ENCODE assay signal across 14 cellular contexts in genomic region chr11:7638710-7639642, GRCh38. TPM values are rescaled to one million over a fixed set of nuclear protein-coding genes. Genes with fewer than 3 reads are reported as not detected.
DNase-seq lines count a peak whose midpoint lies in the region; ATAC-seq and TF ChIP-seq lines count a peak whose summit lies in the region.
"Had no signal": no experiment of that assay in that cellular context is flagged by ENCODE, and none has a peak within 500 bp of the region (broad histone marks: within the 10 kb centered on the region; RNA-seq: fewer than 3 reads in every experiment).

No MANE protein-coding gene starts in this region.

- H3K36me3 ChIP-seq in colonic mucosa = no peaks in the 10 kb centered on the region

- H3K4me3 ChIP-seq in colonic mucosa = no peak overlapping the region
- H3K4me3 ChIP-seq: SK-N-MC had no signal

- intact Hi-C loops in colonic mucosa (cut with DNase I) = no loop called here

- H3K4me1 ChIP-seq in colonic mucosa = peaks cover 14% of the 10 kb centered on the region

- no peaks in the 10 kb centered on the region for H3K9me3 ChIP-seq in colonic mucosa

- DNase-seq in colonic mucosa (no peak), superior temporal gyrus (ENCODE audit: extremely low spot score) (peak; percentile 15), DMS 273 (lab: John Stamatoyannopoulos, UW; ENCODE audit: unreplicated experiment) (no peak), cerebellar cortex (ENCODE audit: low spot score) (no peak)
- DNase-seq in activated CD8-positive, alpha-beta memory T cell treated with anti-CD3 and anti-CD28 coated beads for 24 hours = no peak
- DNase-seq: activated CD8-positive, alpha-beta T cell treated with anti-CD3 and anti-CD28 coated beads for 36 hours; DMS 273 treated with DMSO at 0.1 percent for 48 hours; erythroblast; NCI-H2107; posterior cingulate gyrus had no signal

- no peaks in the 10 kb centered on the region for H3K27me3 ChIP-seq in colonic mucosa

- no peak for TF ChIP-seq CTCF in colonic mucosa (IDR thresholded peaks at IDR 0.05)

- ATAC-seq in GM19395 (IDR thresholded peaks at IDR 0.05; ENCODE audit: unreplicated experiment) (peak; percentile 82), HG02885 (IDR thresholded peaks at IDR 0.05; ENCODE audit: poor library complexity, unreplicated experiment) (peak; percentile 74), GM18858 (IDR thresholded peaks at IDR 0.05; ENCODE audit: unreplicated experiment) (no peak)
- ATAC-seq: activated CD8-positive, alpha-beta T cell treated with anti-CD3 and anti-CD28 coated beads for 36 hours had no signal

- H3K9ac ChIP-seq in colonic mucosa (ENCODE audit: low read depth in 2 of 2, low read length in 2 of 2) = peak overlapping the region in 1 of 2 donors; percentile 7

- H3K27ac ChIP-seq in colonic mucosa = peak overlapping the region; percentile 67
- H3K27ac ChIP-seq: SK-N-MC had no signal

RNA-seq across cellular contexts. Expression of gene CYB5R2, which starts 34.3 kb away (rescaled TPM):
- total RNA-seq in colonic mucosa = 1 to 10 TPM; 7.4 to 7.5 TPM
